In the genomic region with DNA sequence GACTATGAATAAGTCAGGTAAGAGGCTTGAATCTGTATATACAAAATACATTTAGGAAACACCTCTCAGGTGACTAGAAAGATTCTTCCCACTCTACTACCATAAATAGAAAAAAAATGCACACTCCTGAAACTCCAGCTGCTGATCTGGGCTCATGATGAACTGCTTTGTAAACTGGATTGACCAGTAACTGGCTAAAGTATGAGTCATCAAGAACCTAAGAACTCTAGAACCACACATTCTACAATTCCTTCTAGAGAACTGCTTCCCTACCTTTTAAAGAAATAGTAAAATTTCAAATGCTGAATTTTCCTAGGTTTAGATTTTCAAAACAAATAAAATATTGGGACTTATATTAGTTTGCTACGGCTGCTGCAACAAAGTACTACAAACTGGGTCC, we compare ENCODE assay signal across 13 cellular contexts. TPM values are rescaled to one million over a fixed set of nuclear protein-coding genes. Genes with fewer than 3 reads are reported as not detected.
DNase-seq lines count a peak whose midpoint lies in the region; ATAC-seq, FAIRE-seq and TF ChIP-seq lines count a peak whose summit lies in the region.
"Had no signal": no experiment of that assay in that cellular context is flagged by ENCODE, and none has a peak within 500 bp of the region (broad histone marks: within the 10 kb centered on the region; RNA-seq: fewer than 3 reads in every experiment).

No MANE protein-coding gene starts in this region.

- peaks cover 6% of the 10 kb centered on the region for H3K36me3 Mint-ChIP-seq in activated naive CD4-positive, alpha-beta T cell treated with anti-CD3 and anti-CD28 coated beads, Interleukin-2, amount 50 U/mL, for 24 hours
- H3K36me3 Mint-ChIP-seq in type B pancreatic cell (peaks cover 5% of the 10 kb centered on the region), WTC11 (no peaks in the 10 kb centered on the region)

- no peak for ATAC-seq in WTC11

- peak overlapping the region; percentile 56 for H3K4me3 Mint-ChIP-seq in activated naive CD4-positive, alpha-beta T cell treated with anti-CD3 and anti-CD28 coated beads, Interleukin-2, amount 50 U/mL, for 24 hours
- H3K4me3 Mint-ChIP-seq in type B pancreatic cell (peak overlapping the region; percentile 34), WTC11 (no peak overlapping the region)

- no peak overlapping the region for H3K4me3 ChIP-seq in fibroblast of the aortic adventitia (ENCODE audit: low read depth, low read length)
- H3K4me3 ChIP-seq: skin epidermis, thoracic aorta had no signal

- no peak overlapping the region for H3K27ac Mint-ChIP-seq in activated naive CD4-positive, alpha-beta T cell treated with anti-CD3 and anti-CD28 coated beads, Interleukin-2, amount 50 U/mL, for 24 hours
- H3K27ac Mint-ChIP-seq in type B pancreatic cell = peak overlapping the region; percentile 86
- no peak overlapping the region for H3K27ac Mint-ChIP-seq in WTC11

- POLR2A ChIA-PET in WTC11 (lab: Charles Lee) = no interaction called here

- peak; percentile 75 for FAIRE-seq in RCC 7860 (lab: Jason Lieb, UNC)

- CTCF ChIA-PET in WTC11 (lab: Charles Lee) = interaction anchor here (1.0 kb wide), 1 partner anchor 11 kb away, joined by 3 read pairs; no protein-coding TSS in a partner anchor

- H3K27me3 Mint-ChIP-seq in activated naive CD4-positive, alpha-beta T cell treated with anti-CD3 and anti-CD28 coated beads, Interleukin-2, amount 50 U/mL, for 24 hours = no peaks in the 10 kb centered on the region
- H3K27me3 Mint-ChIP-seq in type B pancreatic cell (no peaks in the 10 kb centered on the region), WTC11 (ENCODE audit: low read depth) (no peaks in the 10 kb centered on the region)

- DNase-seq in activated naive CD4-positive, alpha-beta T cell treated with anti-CD3 and anti-CD28 coated beads, Interleukin-2, amount 50 U/mL, for 16 hours = no peak
- peak; percentile 51 for DNase-seq in RCC 7860 (ENCODE audit: low spot score)
- DNase-seq in fibroblast of the aortic adventitia (ENCODE audit: low read depth) = peak; percentile 22
- no peak for DNase-seq in type B pancreatic cell (ENCODE audit: extremely low spot score, unreplicated experiment)
- no peak for DNase-seq in C1 segment of cervical spinal cord (lab: John Stamatoyannopoulos, UW)
- DNase-seq in WTC11 (ENCODE audit: low spot score) = no peak
- DNase-seq in NCI-H1417 (lab: John Stamatoyannopoulos, UW) = no peak
- DNase-seq: cortex of kidney, left cardiac atrium, NCI-H526 treated with DMSO at 0.1 percent for 48 hours had no signal

- no peak for TF ChIP-seq CTCF in fibroblast of the aortic adventitia (IDR thresholded peaks at IDR 0.05; ENCODE audit: insufficient read depth, low read length)
- no peak for TF ChIP-seq CTCF in type B pancreatic cell (conservative IDR thresholded peaks at IDR 0.05)
- TF ChIP-seq CTCF in WTC11 (IDR thresholded peaks at IDR 0.05) = no peak

- H3K9me3 Mint-ChIP-seq in activated naive CD4-positive, alpha-beta T cell treated with anti-CD3 and anti-CD28 coated beads, Interleukin-2, amount 50 U/mL, for 24 hours = no peaks in the 10 kb centered on the region
- H3K9me3 Mint-ChIP-seq in type B pancreatic cell (peaks cover 5% of the 10 kb centered on the region), WTC11 (no peaks in the 10 kb centered on the region; the same call in 1 of the 2 replicates)

- H3K4me1 Mint-ChIP-seq in activated naive CD4-positive, alpha-beta T cell treated with anti-CD3 and anti-CD28 coated beads, Interleukin-2, amount 50 U/mL, for 24 hours = peaks cover 94% of the 10 kb centered on the region
- H3K4me1 Mint-ChIP-seq in type B pancreatic cell (ENCODE audit: unreplicated experiment) = peaks cover 4% of the 10 kb centered on the region
- H3K4me1 Mint-ChIP-seq in WTC11 = peaks cover 8% of the 10 kb centered on the region

TF ChIP-seq in WTC11, 78 proteins besides CTCF, POLR2A, EP300 and RAD21 (continues in another document):
- TF ChIP-seq, protein P1, sequence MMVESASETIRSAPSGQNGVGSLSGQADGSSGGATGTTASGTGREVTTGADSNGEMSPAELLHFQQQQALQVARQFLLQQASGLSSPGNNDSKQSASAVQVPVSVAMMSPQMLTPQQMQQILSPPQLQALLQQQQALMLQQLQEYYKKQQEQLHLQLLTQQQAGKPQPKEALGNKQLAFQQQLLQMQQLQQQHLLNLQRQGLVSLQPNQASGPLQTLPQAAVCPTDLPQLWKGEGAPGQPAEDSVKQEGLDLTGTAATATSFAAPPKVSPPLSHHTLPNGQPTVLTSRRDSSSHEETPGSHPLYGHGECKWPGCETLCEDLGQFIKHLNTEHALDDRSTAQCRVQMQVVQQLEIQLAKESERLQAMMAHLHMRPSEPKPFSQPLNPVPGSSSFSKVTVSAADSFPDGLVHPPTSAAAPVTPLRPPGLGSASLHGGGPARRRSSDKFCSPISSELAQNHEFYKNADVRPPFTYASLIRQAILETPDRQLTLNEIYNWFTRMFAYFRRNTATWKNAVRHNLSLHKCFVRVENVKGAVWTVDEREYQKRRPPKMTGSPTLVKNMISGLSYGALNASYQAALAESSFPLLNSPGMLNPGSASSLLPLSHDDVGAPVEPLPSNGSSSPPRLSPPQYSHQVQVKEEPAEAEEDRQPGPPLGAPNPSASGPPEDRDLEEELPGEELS (CRISPR knock-in tag; IDR thresholded peaks at IDR 0.05) = no peak
- TF ChIP-seq, protein P2, sequence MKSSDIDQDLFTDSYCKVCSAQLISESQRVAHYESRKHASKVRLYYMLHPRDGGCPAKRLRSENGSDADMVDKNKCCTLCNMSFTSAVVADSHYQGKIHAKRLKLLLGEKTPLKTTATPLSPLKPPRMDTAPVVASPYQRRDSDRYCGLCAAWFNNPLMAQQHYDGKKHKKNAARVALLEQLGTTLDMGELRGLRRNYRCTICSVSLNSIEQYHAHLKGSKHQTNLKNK (CRISPR knock-in tag; IDR thresholded peaks at IDR 0.05) = no peak
- TF ChIP-seq, protein P3, sequence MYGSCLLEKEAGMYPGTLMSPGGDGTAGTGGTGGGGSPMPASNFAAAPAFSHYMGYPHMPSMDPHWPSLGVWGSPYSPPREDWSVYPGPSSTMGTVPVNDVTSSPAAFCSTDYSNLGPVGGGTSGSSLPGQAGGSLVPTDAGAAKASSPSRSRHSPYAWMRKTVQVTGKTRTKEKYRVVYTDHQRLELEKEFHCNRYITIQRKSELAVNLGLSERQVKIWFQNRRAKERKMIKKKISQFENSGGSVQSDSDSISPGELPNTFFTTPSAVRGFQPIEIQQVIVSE (CRISPR knock-in tag; IDR thresholded peaks at IDR 0.05; ENCODE audit: borderline replicate concordance) = no peak
- TF ChIP-seq FOXJ3 (CRISPR knock-in tag; IDR thresholded peaks at IDR 0.05; ENCODE audit: borderline replicate concordance) = no peak
- TF ChIP-seq HMGA2 (CRISPR knock-in tag; IDR thresholded peaks at IDR 0.05) = no peak
- TF ChIP-seq TCF7 (CRISPR knock-in tag; IDR thresholded peaks at IDR 0.05; ENCODE audit: low read depth) = no peak
- TF ChIP-seq, protein P4, sequence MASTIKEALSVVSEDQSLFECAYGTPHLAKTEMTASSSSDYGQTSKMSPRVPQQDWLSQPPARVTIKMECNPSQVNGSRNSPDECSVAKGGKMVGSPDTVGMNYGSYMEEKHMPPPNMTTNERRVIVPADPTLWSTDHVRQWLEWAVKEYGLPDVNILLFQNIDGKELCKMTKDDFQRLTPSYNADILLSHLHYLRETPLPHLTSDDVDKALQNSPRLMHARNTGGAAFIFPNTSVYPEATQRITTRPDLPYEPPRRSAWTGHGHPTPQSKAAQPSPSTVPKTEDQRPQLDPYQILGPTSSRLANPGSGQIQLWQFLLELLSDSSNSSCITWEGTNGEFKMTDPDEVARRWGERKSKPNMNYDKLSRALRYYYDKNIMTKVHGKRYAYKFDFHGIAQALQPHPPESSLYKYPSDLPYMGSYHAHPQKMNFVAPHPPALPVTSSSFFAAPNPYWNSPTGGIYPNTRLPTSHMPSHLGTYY (CRISPR knock-in tag; IDR thresholded peaks at IDR 0.05) = no peak
- TF ChIP-seq, protein P5, sequence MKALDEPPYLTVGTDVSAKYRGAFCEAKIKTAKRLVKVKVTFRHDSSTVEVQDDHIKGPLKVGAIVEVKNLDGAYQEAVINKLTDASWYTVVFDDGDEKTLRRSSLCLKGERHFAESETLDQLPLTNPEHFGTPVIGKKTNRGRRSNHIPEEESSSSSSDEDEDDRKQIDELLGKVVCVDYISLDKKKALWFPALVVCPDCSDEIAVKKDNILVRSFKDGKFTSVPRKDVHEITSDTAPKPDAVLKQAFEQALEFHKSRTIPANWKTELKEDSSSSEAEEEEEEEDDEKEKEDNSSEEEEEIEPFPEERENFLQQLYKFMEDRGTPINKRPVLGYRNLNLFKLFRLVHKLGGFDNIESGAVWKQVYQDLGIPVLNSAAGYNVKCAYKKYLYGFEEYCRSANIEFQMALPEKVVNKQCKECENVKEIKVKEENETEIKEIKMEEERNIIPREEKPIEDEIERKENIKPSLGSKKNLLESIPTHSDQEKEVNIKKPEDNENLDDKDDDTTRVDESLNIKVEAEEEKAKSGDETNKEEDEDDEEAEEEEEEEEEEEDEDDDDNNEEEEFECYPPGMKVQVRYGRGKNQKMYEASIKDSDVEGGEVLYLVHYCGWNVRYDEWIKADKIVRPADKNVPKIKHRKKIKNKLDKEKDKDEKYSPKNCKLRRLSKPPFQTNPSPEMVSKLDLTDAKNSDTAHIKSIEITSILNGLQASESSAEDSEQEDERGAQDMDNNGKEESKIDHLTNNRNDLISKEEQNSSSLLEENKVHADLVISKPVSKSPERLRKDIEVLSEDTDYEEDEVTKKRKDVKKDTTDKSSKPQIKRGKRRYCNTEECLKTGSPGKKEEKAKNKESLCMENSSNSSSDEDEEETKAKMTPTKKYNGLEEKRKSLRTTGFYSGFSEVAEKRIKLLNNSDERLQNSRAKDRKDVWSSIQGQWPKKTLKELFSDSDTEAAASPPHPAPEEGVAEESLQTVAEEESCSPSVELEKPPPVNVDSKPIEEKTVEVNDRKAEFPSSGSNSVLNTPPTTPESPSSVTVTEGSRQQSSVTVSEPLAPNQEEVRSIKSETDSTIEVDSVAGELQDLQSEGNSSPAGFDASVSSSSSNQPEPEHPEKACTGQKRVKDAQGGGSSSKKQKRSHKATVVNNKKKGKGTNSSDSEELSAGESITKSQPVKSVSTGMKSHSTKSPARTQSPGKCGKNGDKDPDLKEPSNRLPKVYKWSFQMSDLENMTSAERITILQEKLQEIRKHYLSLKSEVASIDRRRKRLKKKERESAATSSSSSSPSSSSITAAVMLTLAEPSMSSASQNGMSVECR (CRISPR knock-in tag; IDR thresholded peaks at IDR 0.05; ENCODE audit: borderline replicate concordance) = no peak
- no peak for TF ChIP-seq KAT7 (CRISPR knock-in tag; IDR thresholded peaks at IDR 0.05; ENCODE audit: borderline replicate concordance)
- TF ChIP-seq, protein P6, sequence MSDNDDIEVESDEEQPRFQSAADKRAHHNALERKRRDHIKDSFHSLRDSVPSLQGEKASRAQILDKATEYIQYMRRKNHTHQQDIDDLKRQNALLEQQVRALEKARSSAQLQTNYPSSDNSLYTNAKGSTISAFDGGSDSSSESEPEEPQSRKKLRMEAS (CRISPR knock-in tag; IDR thresholded peaks at IDR 0.05) = no peak
- no peak for TF ChIP-seq ATF1 (CRISPR knock-in tag; IDR thresholded peaks at IDR 0.05)
- no peak for TF ChIP-seq JUN (CRISPR knock-in tag; IDR thresholded peaks at IDR 0.05)
- no peak for TF ChIP-seq ZNF138 (CRISPR knock-in tag; conservative IDR thresholded peaks at IDR 0.05)

RNA-seq across cellular contexts. Expression of a gene that starts 55.2 kb away (rescaled TPM):
- total RNA-seq in fibroblast of the aortic adventitia (ENCODE audit: low replicate concordance) = 47.0 and 51.0 TPM in 2 replicates
- 47.4 and 97.2 TPM in 2 replicates for total RNA-seq in type B pancreatic cell (ENCODE audit: low replicate concordance)
- 17.4 to 19.3 TPM (median 18.7 TPM) in 3 replicates for total RNA-seq in WTC11 (2021)

Comparison
In these comparisons a context has a peak if more than half of its experiments do, and no peak if none do; other contexts are left out.
1. DNase-seq: peak in RCC 7860 (single experiment) and fibroblast of the aortic adventitia (single experiment); none in activated naive CD4-positive, alpha-beta T cell treated with anti-CD3 and anti-CD28 coated beads, Interleukin-2, amount 50 U/mL, for 16 hours (single experiment), type B pancreatic cell (single experiment), C1 segment of cervical spinal cord (0 of 14), WTC11 (single experiment) and NCI-H1417 (0 of 3).